ENCODE assay signal across 10 cellular contexts in the genomic region with DNA sequence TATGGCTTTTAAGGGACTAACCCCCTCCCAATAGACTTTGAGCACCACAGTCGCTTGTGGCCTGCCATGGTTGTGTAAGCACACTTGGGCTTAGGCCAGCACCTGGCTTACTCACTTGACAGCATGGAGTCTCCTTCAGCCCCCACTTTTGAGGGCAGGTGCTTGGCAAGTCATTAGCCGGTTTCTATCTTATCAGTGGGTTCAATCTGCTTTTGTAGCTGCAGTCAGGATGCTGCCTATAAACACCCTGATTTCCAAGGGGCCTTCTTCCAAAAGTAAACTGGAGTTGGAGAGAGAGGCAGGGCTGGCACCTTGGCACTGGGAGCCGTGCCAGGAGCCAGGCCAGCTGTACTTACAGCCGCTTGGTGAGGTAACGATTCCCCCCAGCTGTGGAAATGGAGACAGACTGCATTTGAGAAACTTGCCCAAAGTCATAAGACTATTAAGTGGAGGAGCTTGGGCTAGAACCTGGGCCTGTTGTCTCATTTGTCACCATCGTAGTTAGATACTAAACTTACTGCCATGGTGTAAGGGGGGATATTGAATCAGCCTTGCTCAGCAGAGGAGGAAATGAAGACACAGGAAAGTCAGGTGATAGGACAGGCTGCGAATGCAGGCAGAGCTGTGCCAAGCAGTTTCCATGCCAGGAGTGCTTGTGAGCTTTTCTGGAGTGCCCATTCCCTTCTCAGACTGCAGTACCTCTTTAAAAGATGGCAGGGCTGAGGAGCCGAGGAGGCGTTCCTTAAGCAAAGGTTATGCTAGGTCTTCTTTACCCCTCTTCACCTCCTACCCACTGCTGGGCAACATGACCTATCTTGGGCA.
DNase-seq lines count a peak whose midpoint lies in the region; ATAC-seq, FAIRE-seq and TF ChIP-seq lines count a peak whose summit lies in the region.
"Had no signal": no experiment of that assay in that cellular context is flagged by ENCODE, and none has a peak within 500 bp of the region (broad histone marks: within the 10 kb centered on the region; RNA-seq: fewer than 3 reads in every experiment).

No MANE protein-coding gene starts in this region.

- intact Hi-C loops in GM12878 (cut with micrococcal nuclease; ENCODE audit: unreplicated experiment) = no loop called here
- intact Hi-C loops in A673 (cut with micrococcal nuclease; ENCODE audit: unreplicated experiment) = no loop called here

- no peak for TF ChIP-seq EP300 in GM12878 (IDR thresholded peaks at IDR 0.05; ENCODE audit: borderline replicate concordance in 1 of 2, control insufficient read depth in 1 of 2, low read depth in 2 of 2, low read length in 2 of 2)

- H4K20me1 ChIP-seq in DND-41 (ENCODE audit: insufficient read depth, low read length) (0 out of 2 replicates have a peak, but pooled peaks cover 3% of the 10 kb centered on the region), GM12878 (ENCODE audit: control insufficient read depth, insufficient read depth) (no peaks in the 10 kb centered on the region)

- ATAC-seq in DND-41 (ENCODE audit: insufficient read depth, low read depth) = peak; percentile 26
- ATAC-seq in GM12878 = no peak; the same call in 2 of the 3 replicates
- no peak for ATAC-seq in natural killer cell treated with Interleukin-12 subunit alpha and Interleukin-12 subunit beta and Interleukin-15 and Interleukin-18, amount 100 ng/mL, for 72 hours
- no peak for ATAC-seq in GM19467 (IDR thresholded peaks at IDR 0.05; ENCODE audit: unreplicated experiment)
- no peak for ATAC-seq in HG03196 (IDR thresholded peaks at IDR 0.05; ENCODE audit: unreplicated experiment)

- no peaks in the 10 kb centered on the region for H3K9me3 Mint-ChIP-seq in natural killer cell treated with Interleukin-12 subunit alpha and Interleukin-12 subunit beta and Interleukin-15 and Interleukin-18, amount 100 ng/mL, for 72 hours

- DNase-seq in DND-41 = peak; percentile 64
- peak; percentile 94 for DNase-seq in NCI-H146 (lab: John Stamatoyannopoulos, UW)
- DNase-seq in GM12878 (ENCODE audit: low read depth, low spot score) = no peak
- peak; percentile 20 for DNase-seq in natural killer cell treated with Interleukin-12 subunit alpha and Interleukin-12 subunit beta and Interleukin-15 and Interleukin-18, amount 100 ng/mL, for 72 hours (ENCODE audit: low spot score)
- DNase-seq in A673 (ENCODE audit: low spot score) = no peak
- no peak for DNase-seq in SIG-M5 treated with dmso at 0.1 percent for 504 hours (lab: John Stamatoyannopoulos, UW; ENCODE audit: unreplicated experiment)

- no peak for TF ChIP-seq POLR2A in GM12878 (IDR thresholded peaks at IDR 0.05; ENCODE audit: low read depth, low read length)

- SMC1A ChIA-PET in GM12878 (lab: Charles Lee; ENCODE audit: uncharacterized antibody, unreplicated experiment) = interaction anchor here (1.1 to 1.2 kb wide), 2 partner anchors 10 to 12 kb away, joined by 3 read pairs; no protein-coding TSS in a partner anchor

- no peak for TF ChIP-seq RAD21 in GM12878 (IDR thresholded peaks at IDR 0.05; ENCODE audit: insufficient read depth, low read depth, low read length)

- CTCF ChIA-PET in GM12878 (lab: Yijun Ruan, JAX) (interaction anchor here (0.9 to 1.5 kb wide), 6 partner anchors 17 to 481 kb away, joined by 3 to 7 read pairs (median 4); no protein-coding TSS in a partner anchor), A673 (lab: Charles Lee) (no interaction called here)

- BruUV-seq in GM12878 (replicated peaks; lab: Mats Ljungman, UMichigan) (no TSS peak), A673 (replicated peaks; lab: Mats Ljungman, UMichigan) (no TSS peak)

- H3K27me3 ChIP-seq in DND-41 (ENCODE audit: insufficient read depth, low read length, poor library complexity) = no peaks in the 10 kb centered on the region
- H3K27me3 ChIP-seq in GM12878 (replicated peaks in 1 of 2; ENCODE audit: control insufficient read depth in 2 of 2, insufficient read depth in 2 of 2, low read length in 1 of 2) = no peaks in the 10 kb centered on the region
- H3K27me3 ChIP-seq in A673 (replicated peaks; ENCODE audit: insufficient read depth, low read depth, low read length, poor library complexity) = no peaks in the 10 kb centered on the region
- H3K27me3 ChIP-seq: SJSA1 had no signal

- H3K27ac ChIP-seq in DND-41 (ENCODE audit: low read length) (peak overlapping the region; percentile 77), GM12878 (ENCODE audit: control insufficient read depth, insufficient read depth) (no peak overlapping the region), A673 (ENCODE audit: low read depth, low read length, poor library complexity, severe bottlenecking) (no peak overlapping the region)
- H3K27ac ChIP-seq: SJSA1 had no signal

- H3K79me2 ChIP-seq in DND-41 (ENCODE audit: insufficient read depth, low read length) = peaks cover 46% of the 10 kb centered on the region
- no peaks in the 10 kb centered on the region for H3K79me2 ChIP-seq in GM12878 (ENCODE audit: control insufficient read depth, insufficient read depth, low read length)

- H3K27me3 Mint-ChIP-seq in natural killer cell treated with Interleukin-12 subunit alpha and Interleukin-12 subunit beta and Interleukin-15 and Interleukin-18, amount 100 ng/mL, for 72 hours = no peaks in the 10 kb centered on the region

- RAD21 ChIA-PET in GM12878 (lab: Charles Lee; ENCODE audit: unreplicated experiment) = interaction anchor here (0.6 to 1.1 kb wide), 4 partner anchors 16 to 1125 kb away, joined by 3 read pairs; no protein-coding TSS in a partner anchor

- H3K9me3 ChIP-seq in DND-41 (ENCODE audit: insufficient read depth, low read length, severe bottlenecking) = no peaks in the 10 kb centered on the region
- H3K9me3 ChIP-seq in GM12878 (replicated peaks; ENCODE audit: control insufficient read depth, insufficient read depth, low read length) = no peaks in the 10 kb centered on the region
- no peaks in the 10 kb centered on the region for H3K9me3 ChIP-seq in A673 (ENCODE audit: low read depth, low read length, poor library complexity, severe bottlenecking)
- H3K9me3 ChIP-seq: SJSA1 had no signal

- no peak overlapping the region for H3K4me3 Mint-ChIP-seq in natural killer cell treated with Interleukin-12 subunit alpha and Interleukin-12 subunit beta and Interleukin-15 and Interleukin-18, amount 100 ng/mL, for 72 hours

- peak overlapping the region in 1 of 2 donors; percentile 59 for H3K27ac Mint-ChIP-seq in natural killer cell treated with Interleukin-12 subunit alpha and Interleukin-12 subunit beta and Interleukin-15 and Interleukin-18, amount 100 ng/mL, for 72 hours

- H2AFZ ChIP-seq in DND-41 (ENCODE audit: low read depth, low read length) = no peak overlapping the region
- H2AFZ ChIP-seq in GM12878 (ENCODE audit: control insufficient read depth, low read depth, low read length) = peak overlapping the region; percentile 10; the same call in 1 of the 2 replicates

- H3K4me3 ChIP-seq in DND-41 (ENCODE audit: low read depth in 1 of 2, low read length in 2 of 2) (no peak overlapping the region), GM12878 (no peak overlapping the region), A673 (ENCODE audit: low read depth, low read length, poor library complexity, severe bottlenecking) (no peak overlapping the region)
- H3K4me3 ChIP-seq: SJSA1 had no signal

- no peaks in the 10 kb centered on the region for H3K36me3 Mint-ChIP-seq in natural killer cell treated with Interleukin-12 subunit alpha and Interleukin-12 subunit beta and Interleukin-15 and Interleukin-18, amount 100 ng/mL, for 72 hours

- in situ Hi-C loops in GM12878 (cut with MboI) = no loop called here

- FAIRE-seq in GM12878 (lab: Jason Lieb, UNC) = no peak
- FAIRE-seq: astrocyte had no signal

- H3K36me3 ChIP-seq in DND-41 (ENCODE audit: insufficient read depth, low read length) = no peaks in the 10 kb centered on the region; the same call in 1 of the 2 replicates
- H3K36me3 ChIP-seq in GM12878 (ENCODE audit: control insufficient read depth in 2 of 2, insufficient read depth in 2 of 2, low read length in 1 of 2) = no peaks in the 10 kb centered on the region
- H3K36me3 ChIP-seq in A673 (ENCODE audit: insufficient read depth, low read length, poor library complexity, severe bottlenecking) = no peaks in the 10 kb centered on the region
- H3K36me3 ChIP-seq: SJSA1 had no signal

- H3K4me2 ChIP-seq in DND-41 (ENCODE audit: insufficient read depth, low read length) (peak overlapping the region; percentile 14; the same call in 1 of the 2 replicates), GM12878 (ENCODE audit: control insufficient read depth, insufficient read depth) (no peak overlapping the region)

- no peak for TF ChIP-seq CTCF in DND-41 (IDR thresholded peaks at IDR 0.05; ENCODE audit: borderline replicate concordance, extremely low read depth, low read length, poor library complexity, severe bottlenecking)
- no peak for TF ChIP-seq CTCF in GM12878 (IDR thresholded peaks at IDR 0.05 in 2 of 3, conservative IDR thresholded peaks at IDR 0.05 in 1 of 3; ENCODE audit: control insufficient read depth in 2 of 3, extremely low read depth in 1 of 3, insufficient read depth in 1 of 3, low read depth in 3 of 3, low read length in 3 of 3)
- no peak for TF ChIP-seq CTCF in A673 (conservative IDR thresholded peaks at IDR 0.05; ENCODE audit: low read depth, low read length)

- H3K9ac ChIP-seq in DND-41 (ENCODE audit: low read depth, low read length) = peak overlapping the region; percentile 15; the same call in 1 of the 2 replicates
- H3K9ac ChIP-seq in GM12878 (ENCODE audit: control insufficient read depth, insufficient read depth, low read length) = no peak overlapping the region

- H3K4me1 ChIP-seq in DND-41 (ENCODE audit: insufficient read depth, low read length) = peaks cover 65% of the 10 kb centered on the region
- peaks cover 11% of the 10 kb centered on the region for H3K4me1 ChIP-seq in GM12878 (ENCODE audit: control insufficient read depth, insufficient read depth, low read length)
- H3K4me1 ChIP-seq in A673 (ENCODE audit: insufficient read depth, low read length, poor library complexity, severe bottlenecking) = peaks cover 43% of the 10 kb centered on the region
- H3K4me1 ChIP-seq: SJSA1 had no signal

- POLR2A ChIA-PET in GM12878 (lab: Charles Lee) = no interaction called here
- POLR2A ChIA-PET in A673 (lab: Charles Lee; ENCODE audit: low non-redundant PET) = no interaction called here

- peaks cover 36% of the 10 kb centered on the region in 2 donors for H3K4me1 Mint-ChIP-seq in natural killer cell treated with Interleukin-12 subunit alpha and Interleukin-12 subunit beta and Interleukin-15 and Interleukin-18, amount 100 ng/mL, for 72 hours (ENCODE audit: low read depth in 2 of 2)

- 95% methylated on average over 9 of the region's 9 CpGs for WGBS in GM12878 (ENCODE audit: insufficient coverage, insufficient replicate concordance, low lambda C conversion rate, missing lambda C conversion rate)

TF ChIP-seq in GM12878, 131 proteins besides CTCF, POLR2A, EP300 and RAD21 (continues in another document):
- TF ChIP-seq NFYA (IDR thresholded peaks at IDR 0.05; ENCODE audit: borderline replicate concordance, low read depth, low read length) = no peak

Comparison
In these comparisons a context has a peak if more than half of its experiments do, and no peak if none do; other contexts are left out.
1. DNase-seq: peak in DND-41 (single experiment), NCI-H146 (single experiment) and natural killer cell treated with Interleukin-12 subunit alpha and Interleukin-12 subunit beta and Interleukin-15 and Interleukin-18, amount 100 ng/mL, for 72 hours (single experiment); none in GM12878 (single experiment), A673 (single experiment) and SIG-M5 treated with dmso at 0.1 percent for 504 hours (single experiment).